ENCODE assay signal across 8 cellular contexts in the genomic region with DNA sequence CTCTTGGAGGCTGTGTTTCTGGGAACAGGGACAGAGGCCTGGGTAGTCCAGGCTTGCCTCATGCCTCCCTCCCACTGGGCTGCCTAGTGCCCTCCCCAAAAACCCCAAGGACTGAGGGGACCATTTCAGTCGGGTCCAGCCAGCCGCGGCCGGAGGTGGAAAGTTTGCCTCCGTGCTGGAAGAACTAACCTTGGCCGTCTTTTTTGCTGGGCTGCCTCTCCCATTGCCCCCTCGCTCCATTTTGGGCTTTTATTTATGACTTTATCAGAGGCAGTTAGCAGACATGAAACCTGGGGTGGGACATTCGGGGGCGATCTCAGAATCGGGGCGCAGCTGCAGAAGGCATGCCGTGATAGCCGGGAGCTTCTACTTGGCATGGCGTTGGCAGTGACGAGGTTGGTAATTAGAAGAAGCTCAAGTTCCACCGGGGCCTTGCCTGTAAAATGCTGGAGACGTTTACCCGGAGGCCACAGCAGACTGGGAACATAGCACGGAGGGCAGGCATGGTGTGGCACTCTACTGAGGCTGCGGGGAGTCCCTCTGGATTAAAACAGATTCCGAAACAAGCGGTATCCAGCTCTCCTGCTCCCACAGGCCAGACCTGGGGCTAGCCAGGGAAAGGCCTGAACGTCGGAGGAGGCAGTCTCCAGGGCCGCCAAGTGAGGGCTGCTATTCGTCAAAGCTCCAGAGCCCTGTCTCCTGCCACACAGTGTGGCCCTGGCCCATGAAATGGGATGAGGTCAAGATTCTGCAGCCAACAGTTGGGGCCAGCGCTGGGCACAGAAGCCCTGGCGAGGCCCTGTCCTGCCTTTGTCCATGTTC.
A peak's percentile ranks its signal among the peaks of the same experiment; 100 is the strongest.
DNase-seq lines count a peak whose midpoint lies in the region; ATAC-seq, FAIRE-seq and TF ChIP-seq lines count a peak whose summit lies in the region.

No MANE protein-coding gene starts in this region.

- TF ChIP-seq CTCF in astrocyte (IDR thresholded peaks at IDR 0.05; ENCODE audit: insufficient read depth, low read depth, low read length) (no peak), kidney (IDR thresholded peaks at IDR 0.05; ENCODE audit: borderline replicate concordance, extremely low read depth, insufficient read depth) (no peak), transverse colon (IDR thresholded peaks at IDR 0.05) (no peak)

- H3K56ac ChIP-seq in mesendoderm (ENCODE audit: low read length), result no peak overlapping the region

- H2BK5ac ChIP-seq in mesendoderm (ENCODE audit: low read length), result no peak overlapping the region

- WGBS in transverse colon (ENCODE audit: low coverage in 1 of 2), 2 donors, result 35% methylated on average over 23 of the region's 28 CpGs; no CpG with 5 or more reads in 1 of the 2 donors
- WGBS in mesendoderm (ENCODE audit: extremely low coverage, insufficient coverage, low lambda C conversion rate), result no CpG with 5 or more reads among the region's 28 CpGs

- H3K36me3 ChIP-seq in astrocyte (ENCODE audit: insufficient read depth, low read length), result peaks cover 8% of the 10 kb centered on the region
- H3K36me3 ChIP-seq in kidney (ENCODE audit: control insufficient read depth in 1 of 2, insufficient read depth in 2 of 2, low read length in 2 of 2), result peaks cover 2 to 9% of the 10 kb centered on the region in 2 donors
- no peaks in the 10 kb centered on the region for H3K36me3 ChIP-seq in transverse colon
- no peaks in the 10 kb centered on the region for H3K36me3 ChIP-seq in mesendoderm (ENCODE audit: control insufficient read depth, insufficient read depth, low read length)

- H3K27me3 ChIP-seq in astrocyte (ENCODE audit: insufficient read depth, low read length), result no peaks in the 10 kb centered on the region
- no peaks in the 10 kb centered on the region for H3K27me3 ChIP-seq in transverse colon
- H3K27me3 ChIP-seq in mesendoderm (ENCODE audit: insufficient read depth, low read length, poor library complexity), result peaks cover 37% of the 10 kb centered on the region

- TF ChIP-seq POLR2A in transverse colon (IDR thresholded peaks at IDR 0.05), result peak; percentile 57

- H3K4me1 Mint-ChIP-seq in activated T-cell treated with anti-CD3 and anti-CD28 coated beads, Interleukin-2, amount 50 U/mL, for 24 hours (ENCODE audit: low read depth), result peaks cover 35% of the 10 kb centered on the region
- peaks cover 7% of the 10 kb centered on the region for H3K4me1 Mint-ChIP-seq in astrocyte (ENCODE audit: low read depth, unreplicated experiment)

- no peak overlapping the region for H2AK5ac ChIP-seq in mesendoderm (ENCODE audit: low read length)

- in situ Hi-C loops in transverse colon (cut with MboI; ENCODE audit: low pct_ligation_motif_present in 1 of 4, low pct_unique_long_range_greater_than_20kb in 1 of 4, low sequenced_read_pairs in 3 of 4), result no loop called here

- H3K23ac ChIP-seq in mesendoderm (ENCODE audit: low read length), result no peak overlapping the region

- peaks cover 5% of the 10 kb centered on the region for H3K27me3 Mint-ChIP-seq in activated T-cell treated with anti-CD3 and anti-CD28 coated beads, Interleukin-2, amount 50 U/mL, for 24 hours
- peaks cover 60% of the 10 kb centered on the region for H3K27me3 Mint-ChIP-seq in astrocyte (ENCODE audit: low read depth, unreplicated experiment)

- H3K4me3 Mint-ChIP-seq in activated T-cell treated with anti-CD3 and anti-CD28 coated beads, Interleukin-2, amount 50 U/mL, for 24 hours, result peak overlapping the region; percentile 79
- no peak overlapping the region for H3K4me3 Mint-ChIP-seq in astrocyte (ENCODE audit: unreplicated experiment)

- DNase-seq in activated T-cell treated with anti-CD3 and anti-CD28 coated beads, Interleukin-2, amount 50 U/mL, for 24 hours, result no peak
- DNase-seq in activated T-cell treated with anti-CD3 and anti-CD28 coated beads, Interleukin-2, amount 50 U/mL, for 1 hour, result no peak
- DNase-seq in astrocyte (ENCODE audit: low read depth) (no peak), kidney (peak; percentile 74), transverse colon (peak; percentile 50), mesendoderm (no peak)

- H3K4me2 ChIP-seq in astrocyte (ENCODE audit: low read length) (peak overlapping the region; percentile 94), mesendoderm (ENCODE audit: low read length) (no peak overlapping the region)

- H3K79me1 ChIP-seq in mesendoderm (ENCODE audit: low read length), result no peaks in the 10 kb centered on the region

- H3K4ac ChIP-seq in mesendoderm (ENCODE audit: low read depth, low read length), result no peak overlapping the region

- H4K20me1 ChIP-seq in astrocyte (ENCODE audit: insufficient read depth, low read length), result peaks cover 63% of the 10 kb centered on the region

- H3K4me1 ChIP-seq in astrocyte (ENCODE audit: insufficient read depth, low read length) (peaks cover 48% of the 10 kb centered on the region), kidney (ENCODE audit: control insufficient read depth in 1 of 2, insufficient read depth in 1 of 2, low read depth in 1 of 2, low read length in 2 of 2) (peaks cover 38 to 40% of the 10 kb centered on the region in 2 donors), transverse colon (peaks cover 30 to 56% (median 47%) of the 10 kb centered on the region in 4 donors), mesendoderm (ENCODE audit: control insufficient read depth, low read depth, low read length) (no peaks in the 10 kb centered on the region)

- H4K8ac ChIP-seq in mesendoderm (ENCODE audit: low read depth, low read length), result no peak overlapping the region

- H3K79me2 ChIP-seq in astrocyte (ENCODE audit: insufficient read depth, low read length) (peaks cover 93% of the 10 kb centered on the region), mesendoderm (ENCODE audit: control insufficient read depth, insufficient read depth, low read length) (no peaks in the 10 kb centered on the region)

- H4K5ac ChIP-seq in mesendoderm (ENCODE audit: low read length), result no peak overlapping the region

- H2AFZ ChIP-seq in astrocyte (ENCODE audit: low read depth, low read length), result no peak overlapping the region

- no peak for ATAC-seq in HG03108 (IDR thresholded peaks at IDR 0.05; ENCODE audit: unreplicated experiment)
- no peak for ATAC-seq in GM19455 (IDR thresholded peaks at IDR 0.05; ENCODE audit: unreplicated experiment)

- H3K4me3 ChIP-seq in astrocyte (ENCODE audit: insufficient read depth, low read depth, low read length) (peak overlapping the region; percentile 99), kidney (ENCODE audit: low read length in 2 of 2) (peak overlapping the region; percentile 81 to 90), transverse colon (peak overlapping the region; percentile 73 to 90 (median 80)), mesendoderm (ENCODE audit: low read length) (no peak overlapping the region)

- no peak for TF ChIP-seq EP300 in transverse colon (IDR thresholded peaks at IDR 0.05; ENCODE audit: low read depth)

- H3K9me3 ChIP-seq in astrocyte (ENCODE audit: insufficient read depth, low read depth, low read length) (no peaks in the 10 kb centered on the region), kidney (ENCODE audit: control insufficient read depth in 1 of 2, low read length in 2 of 2) (no peaks in the 10 kb centered on the region), transverse colon (no peaks in the 10 kb centered on the region)

- H3K9ac ChIP-seq in astrocyte (ENCODE audit: low read length) (peak overlapping the region; percentile 96), kidney (ENCODE audit: low read length in 2 of 2) (peak overlapping the region; percentile 93 to 97), mesendoderm (ENCODE audit: low read length) (no peak overlapping the region)

- H3K27ac Mint-ChIP-seq in activated T-cell treated with anti-CD3 and anti-CD28 coated beads, Interleukin-2, amount 50 U/mL, for 24 hours, result no peak overlapping the region
- H3K27ac Mint-ChIP-seq in astrocyte (ENCODE audit: unreplicated experiment), result no peak overlapping the region

- H3K9me3 Mint-ChIP-seq in activated T-cell treated with anti-CD3 and anti-CD28 coated beads, Interleukin-2, amount 50 U/mL, for 24 hours, result no peaks in the 10 kb centered on the region
- no peaks in the 10 kb centered on the region for H3K9me3 Mint-ChIP-seq in astrocyte (ENCODE audit: unreplicated experiment)

- H3K18ac ChIP-seq in mesendoderm (ENCODE audit: low read length), result no peak overlapping the region

- peak overlapping the region; percentile 90 for H3K27ac ChIP-seq in astrocyte (ENCODE audit: low read depth, low read length)
- H3K27ac ChIP-seq in kidney (ENCODE audit: low read depth in 2 of 2, low read length in 2 of 2), result peak overlapping the region; percentile 84 to 96
- peak overlapping the region; percentile 98 to 99 (median 98) for H3K27ac ChIP-seq in transverse colon
- H3K27ac ChIP-seq in mesendoderm (ENCODE audit: low read depth, low read length), result no peak overlapping the region

- FAIRE-seq in astrocyte (lab: Jason Lieb, UNC) (no peak), kidney (lab: Jason Lieb, UNC) (no peak)

- no peak overlapping the region for H2BK120ac ChIP-seq in mesendoderm (ENCODE audit: low read depth, low read length)

- H2BK15ac ChIP-seq in mesendoderm (replicated peaks; ENCODE audit: low read depth), result no peak overlapping the region

- peaks cover 14% of the 10 kb centered on the region for H3K36me3 Mint-ChIP-seq in activated T-cell treated with anti-CD3 and anti-CD28 coated beads, Interleukin-2, amount 50 U/mL, for 24 hours (ENCODE audit: low read depth)
- H3K36me3 Mint-ChIP-seq in astrocyte (ENCODE audit: low read depth, unreplicated experiment), result no peaks in the 10 kb centered on the region

- intact Hi-C loops in kidney (cut with DNase I), result no loop called here
- intact Hi-C loops in transverse colon (cut with DNase I; ENCODE audit: low total_unique reads), result loop anchor here (10.0 kb wide), 1 partner anchor 69 kb away; no protein-coding TSS in a partner anchor

Comparison
In these comparisons a context has a peak if more than half of its experiments do, and no peak if none do; other contexts are left out.
1. DNase-seq: peak in kidney (single experiment) and transverse colon (single experiment); none in activated T-cell treated with anti-CD3 and anti-CD28 coated beads, Interleukin-2, amount 50 U/mL, for 24 hours (single experiment), activated T-cell treated with anti-CD3 and anti-CD28 coated beads, Interleukin-2, amount 50 U/mL, for 1 hour (single experiment), astrocyte (single experiment) and mesendoderm (single experiment).